In the genomic region with DNA sequence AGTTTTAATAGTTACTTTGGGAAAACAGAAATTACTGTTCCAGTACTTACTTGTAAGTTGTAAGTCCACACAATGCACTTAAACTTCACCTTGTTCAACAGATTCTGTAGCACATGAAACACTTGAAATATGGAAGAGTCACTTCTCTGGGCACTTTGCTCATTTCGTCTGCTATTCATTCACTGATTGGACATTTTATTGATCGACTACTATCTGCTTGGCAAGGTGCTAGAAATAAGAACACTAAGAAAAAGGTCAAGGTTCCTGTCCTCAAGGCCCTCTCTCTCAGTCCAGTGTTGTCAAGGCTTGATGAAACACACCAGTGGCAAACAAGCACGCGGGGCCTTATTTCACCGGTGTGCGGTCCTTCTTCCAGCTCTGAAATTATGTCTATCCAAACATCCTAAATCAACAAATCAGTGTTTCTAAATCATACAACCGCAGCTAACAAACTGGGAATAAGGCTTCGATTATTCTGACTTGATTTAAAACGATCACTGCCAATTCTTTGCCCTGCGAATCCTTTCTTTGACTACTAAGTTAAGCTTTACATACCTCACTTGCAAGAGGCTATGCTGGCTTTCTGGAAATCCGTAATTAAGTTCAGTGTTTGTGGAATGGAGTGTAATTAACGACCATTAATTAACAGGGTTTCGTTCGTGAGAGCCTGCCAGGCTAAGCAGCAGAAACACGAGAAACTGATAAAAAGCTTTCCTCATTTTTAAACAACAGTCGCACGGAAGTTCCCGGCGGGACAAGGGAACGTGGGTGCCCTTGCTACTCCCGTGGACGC, we compare ENCODE assay signal across 1 cellular context.
TF ChIP-seq lines count a peak whose summit lies in the region.

No MANE protein-coding gene starts in this region.

TF ChIP-seq in HepG2, 621 proteins besides CTCF, POLR2A, EP300 and RAD21 (continued from another document and continues in another):
- TF ChIP-seq UBTF (CRISPR knock-in tag; IDR thresholded peaks at IDR 0.05), result no peak
- no peak for TF ChIP-seq ZBTB7B (CRISPR knock-in tag; IDR thresholded peaks at IDR 0.05)
- no peak for TF ChIP-seq ZKSCAN1 (IDR thresholded peaks at IDR 0.05; ENCODE audit: low read length)
- TF ChIP-seq, protein P1, sequence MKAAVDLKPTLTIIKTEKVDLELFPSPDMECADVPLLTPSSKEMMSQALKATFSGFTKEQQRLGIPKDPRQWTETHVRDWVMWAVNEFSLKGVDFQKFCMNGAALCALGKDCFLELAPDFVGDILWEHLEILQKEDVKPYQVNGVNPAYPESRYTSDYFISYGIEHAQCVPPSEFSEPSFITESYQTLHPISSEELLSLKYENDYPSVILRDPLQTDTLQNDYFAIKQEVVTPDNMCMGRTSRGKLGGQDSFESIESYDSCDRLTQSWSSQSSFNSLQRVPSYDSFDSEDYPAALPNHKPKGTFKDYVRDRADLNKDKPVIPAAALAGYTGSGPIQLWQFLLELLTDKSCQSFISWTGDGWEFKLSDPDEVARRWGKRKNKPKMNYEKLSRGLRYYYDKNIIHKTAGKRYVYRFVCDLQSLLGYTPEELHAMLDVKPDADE (CRISPR knock-in tag; IDR thresholded peaks at IDR 0.05), result no peak
- no peak for TF ChIP-seq ZNF709 (CRISPR knock-in tag; IDR thresholded peaks at IDR 0.05)
- TF ChIP-seq, protein P2, sequence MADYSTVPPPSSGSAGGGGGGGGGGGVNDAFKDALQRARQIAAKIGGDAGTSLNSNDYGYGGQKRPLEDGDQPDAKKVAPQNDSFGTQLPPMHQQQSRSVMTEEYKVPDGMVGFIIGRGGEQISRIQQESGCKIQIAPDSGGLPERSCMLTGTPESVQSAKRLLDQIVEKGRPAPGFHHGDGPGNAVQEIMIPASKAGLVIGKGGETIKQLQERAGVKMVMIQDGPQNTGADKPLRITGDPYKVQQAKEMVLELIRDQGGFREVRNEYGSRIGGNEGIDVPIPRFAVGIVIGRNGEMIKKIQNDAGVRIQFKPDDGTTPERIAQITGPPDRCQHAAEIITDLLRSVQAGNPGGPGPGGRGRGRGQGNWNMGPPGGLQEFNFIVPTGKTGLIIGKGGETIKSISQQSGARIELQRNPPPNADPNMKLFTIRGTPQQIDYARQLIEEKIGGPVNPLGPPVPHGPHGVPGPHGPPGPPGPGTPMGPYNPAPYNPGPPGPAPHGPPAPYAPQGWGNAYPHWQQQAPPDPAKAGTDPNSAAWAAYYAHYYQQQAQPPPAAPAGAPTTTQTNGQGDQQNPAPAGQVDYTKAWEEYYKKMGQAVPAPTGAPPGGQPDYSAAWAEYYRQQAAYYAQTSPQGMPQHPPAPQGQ (CRISPR knock-in tag; IDR thresholded peaks at IDR 0.05; ENCODE audit: borderline replicate concordance), result no peak
- TF ChIP-seq, protein P3, sequence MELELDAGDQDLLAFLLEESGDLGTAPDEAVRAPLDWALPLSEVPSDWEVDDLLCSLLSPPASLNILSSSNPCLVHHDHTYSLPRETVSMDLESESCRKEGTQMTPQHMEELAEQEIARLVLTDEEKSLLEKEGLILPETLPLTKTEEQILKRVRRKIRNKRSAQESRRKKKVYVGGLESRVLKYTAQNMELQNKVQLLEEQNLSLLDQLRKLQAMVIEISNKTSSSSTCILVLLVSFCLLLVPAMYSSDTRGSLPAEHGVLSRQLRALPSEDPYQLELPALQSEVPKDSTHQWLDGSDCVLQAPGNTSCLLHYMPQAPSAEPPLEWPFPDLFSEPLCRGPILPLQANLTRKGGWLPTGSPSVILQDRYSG (CRISPR knock-in tag; IDR thresholded peaks at IDR 0.05), result 0 out of 2 replicates have a peak, but pooled peaks have one; percentile 3
- TF ChIP-seq, protein P4, sequence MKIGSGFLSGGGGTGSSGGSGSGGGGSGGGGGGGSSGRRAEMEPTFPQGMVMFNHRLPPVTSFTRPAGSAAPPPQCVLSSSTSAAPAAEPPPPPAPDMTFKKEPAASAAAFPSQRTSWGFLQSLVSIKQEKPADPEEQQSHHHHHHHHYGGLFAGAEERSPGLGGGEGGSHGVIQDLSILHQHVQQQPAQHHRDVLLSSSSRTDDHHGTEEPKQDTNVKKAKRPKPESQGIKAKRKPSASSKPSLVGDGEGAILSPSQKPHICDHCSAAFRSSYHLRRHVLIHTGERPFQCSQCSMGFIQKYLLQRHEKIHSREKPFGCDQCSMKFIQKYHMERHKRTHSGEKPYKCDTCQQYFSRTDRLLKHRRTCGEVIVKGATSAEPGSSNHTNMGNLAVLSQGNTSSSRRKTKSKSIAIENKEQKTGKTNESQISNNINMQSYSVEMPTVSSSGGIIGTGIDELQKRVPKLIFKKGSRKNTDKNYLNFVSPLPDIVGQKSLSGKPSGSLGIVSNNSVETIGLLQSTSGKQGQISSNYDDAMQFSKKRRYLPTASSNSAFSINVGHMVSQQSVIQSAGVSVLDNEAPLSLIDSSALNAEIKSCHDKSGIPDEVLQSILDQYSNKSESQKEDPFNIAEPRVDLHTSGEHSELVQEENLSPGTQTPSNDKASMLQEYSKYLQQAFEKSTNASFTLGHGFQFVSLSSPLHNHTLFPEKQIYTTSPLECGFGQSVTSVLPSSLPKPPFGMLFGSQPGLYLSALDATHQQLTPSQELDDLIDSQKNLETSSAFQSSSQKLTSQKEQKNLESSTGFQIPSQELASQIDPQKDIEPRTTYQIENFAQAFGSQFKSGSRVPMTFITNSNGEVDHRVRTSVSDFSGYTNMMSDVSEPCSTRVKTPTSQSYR (CRISPR knock-in tag; IDR thresholded peaks at IDR 0.05; ENCODE audit: borderline replicate concordance), result no peak
- TF ChIP-seq SATB2 (CRISPR knock-in tag; IDR thresholded peaks at IDR 0.05), result no peak
- TF ChIP-seq ZNF512B (CRISPR knock-in tag; IDR thresholded peaks at IDR 0.05; ENCODE audit: borderline replicate concordance), result no peak; the same call in 1 of the 2 replicates
- TF ChIP-seq, protein P5, sequence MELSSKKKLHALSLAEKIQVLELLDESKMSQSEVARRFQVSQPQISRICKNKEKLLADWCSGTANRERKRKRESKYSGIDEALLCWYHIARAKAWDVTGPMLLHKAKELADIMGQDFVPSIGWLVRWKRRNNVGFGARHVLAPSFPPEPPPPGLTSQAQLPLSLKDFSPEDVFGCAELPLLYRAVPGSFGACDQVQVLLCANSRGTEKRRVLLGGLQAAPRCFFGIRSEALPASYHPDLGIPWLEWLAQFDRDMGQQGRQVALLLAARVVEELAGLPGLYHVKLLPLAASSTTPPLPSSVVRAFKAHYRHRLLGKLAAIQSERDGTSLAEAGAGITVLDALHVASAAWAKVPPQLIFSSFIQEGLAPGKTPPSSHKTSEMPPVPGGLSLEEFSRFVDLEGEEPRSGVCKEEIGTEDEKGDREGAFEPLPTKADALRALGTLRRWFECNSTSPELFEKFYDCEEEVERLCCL (CRISPR knock-in tag; IDR thresholded peaks at IDR 0.05; ENCODE audit: borderline replicate concordance), result peak; percentile 91; the same call in 1 of the 2 replicates
- TF ChIP-seq ZNF501 (CRISPR knock-in tag; IDR thresholded peaks at IDR 0.05), result no peak
- TF ChIP-seq TFAP4 (IDR thresholded peaks at IDR 0.05; ENCODE audit: borderline replicate concordance, low read depth), result no peak
- no peak for TF ChIP-seq CHCHD3 (CRISPR knock-in tag; IDR thresholded peaks at IDR 0.05)
- TF ChIP-seq, protein P6, sequence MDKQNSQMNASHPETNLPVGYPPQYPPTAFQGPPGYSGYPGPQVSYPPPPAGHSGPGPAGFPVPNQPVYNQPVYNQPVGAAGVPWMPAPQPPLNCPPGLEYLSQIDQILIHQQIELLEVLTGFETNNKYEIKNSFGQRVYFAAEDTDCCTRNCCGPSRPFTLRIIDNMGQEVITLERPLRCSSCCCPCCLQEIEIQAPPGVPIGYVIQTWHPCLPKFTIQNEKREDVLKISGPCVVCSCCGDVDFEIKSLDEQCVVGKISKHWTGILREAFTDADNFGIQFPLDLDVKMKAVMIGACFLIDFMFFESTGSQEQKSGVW (CRISPR knock-in tag; IDR thresholded peaks at IDR 0.05; ENCODE audit: borderline replicate concordance), result no peak
- TF ChIP-seq STAT6 (CRISPR knock-in tag; IDR thresholded peaks at IDR 0.05; ENCODE audit: borderline replicate concordance), result 0 out of 2 replicates have a peak, but pooled peaks have one; percentile 80
- TF ChIP-seq, protein P7, sequence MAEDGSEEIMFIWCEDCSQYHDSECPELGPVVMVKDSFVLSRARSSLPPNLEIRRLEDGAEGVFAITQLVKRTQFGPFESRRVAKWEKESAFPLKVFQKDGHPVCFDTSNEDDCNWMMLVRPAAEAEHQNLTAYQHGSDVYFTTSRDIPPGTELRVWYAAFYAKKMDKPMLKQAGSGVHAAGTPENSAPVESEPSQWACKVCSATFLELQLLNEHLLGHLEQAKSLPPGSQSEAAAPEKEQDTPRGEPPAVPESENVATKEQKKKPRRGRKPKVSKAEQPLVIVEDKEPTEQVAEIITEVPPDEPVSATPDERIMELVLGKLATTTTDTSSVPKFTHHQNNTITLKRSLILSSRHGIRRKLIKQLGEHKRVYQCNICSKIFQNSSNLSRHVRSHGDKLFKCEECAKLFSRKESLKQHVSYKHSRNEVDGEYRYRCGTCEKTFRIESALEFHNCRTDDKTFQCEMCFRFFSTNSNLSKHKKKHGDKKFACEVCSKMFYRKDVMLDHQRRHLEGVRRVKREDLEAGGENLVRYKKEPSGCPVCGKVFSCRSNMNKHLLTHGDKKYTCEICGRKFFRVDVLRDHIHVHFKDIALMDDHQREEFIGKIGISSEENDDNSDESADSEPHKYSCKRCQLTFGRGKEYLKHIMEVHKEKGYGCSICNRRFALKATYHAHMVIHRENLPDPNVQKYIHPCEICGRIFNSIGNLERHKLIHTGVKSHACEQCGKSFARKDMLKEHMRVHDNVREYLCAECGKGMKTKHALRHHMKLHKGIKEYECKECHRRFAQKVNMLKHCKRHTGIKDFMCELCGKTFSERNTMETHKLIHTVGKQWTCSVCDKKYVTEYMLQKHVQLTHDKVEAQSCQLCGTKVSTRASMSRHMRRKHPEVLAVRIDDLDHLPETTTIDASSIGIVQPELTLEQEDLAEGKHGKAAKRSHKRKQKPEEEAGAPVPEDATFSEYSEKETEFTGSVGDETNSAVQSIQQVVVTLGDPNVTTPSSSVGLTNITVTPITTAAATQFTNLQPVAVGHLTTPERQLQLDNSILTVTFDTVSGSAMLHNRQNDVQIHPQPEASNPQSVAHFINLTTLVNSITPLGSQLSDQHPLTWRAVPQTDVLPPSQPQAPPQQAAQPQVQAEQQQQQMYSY (CRISPR knock-in tag; IDR thresholded peaks at IDR 0.05), result no peak
- 0 out of 2 replicates have a peak, but pooled peaks have one; percentile 27 for TF ChIP-seq HMG20B (CRISPR knock-in tag; conservative IDR thresholded peaks at IDR 0.05)
- TF ChIP-seq, protein P8, sequence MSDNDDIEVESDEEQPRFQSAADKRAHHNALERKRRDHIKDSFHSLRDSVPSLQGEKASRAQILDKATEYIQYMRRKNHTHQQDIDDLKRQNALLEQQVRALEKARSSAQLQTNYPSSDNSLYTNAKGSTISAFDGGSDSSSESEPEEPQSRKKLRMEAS (IDR thresholded peaks at IDR 0.05), result peak; percentile 43; the same call in 1 of the 2 replicates
- TF ChIP-seq ATF1 (CRISPR knock-in tag; IDR thresholded peaks at IDR 0.05), result no peak
- no peak for TF ChIP-seq ZNF550 (CRISPR knock-in tag; IDR thresholded peaks at IDR 0.05; ENCODE audit: borderline replicate concordance)
